ENCODE assay signal across 8 cellular contexts in the genomic region with DNA sequence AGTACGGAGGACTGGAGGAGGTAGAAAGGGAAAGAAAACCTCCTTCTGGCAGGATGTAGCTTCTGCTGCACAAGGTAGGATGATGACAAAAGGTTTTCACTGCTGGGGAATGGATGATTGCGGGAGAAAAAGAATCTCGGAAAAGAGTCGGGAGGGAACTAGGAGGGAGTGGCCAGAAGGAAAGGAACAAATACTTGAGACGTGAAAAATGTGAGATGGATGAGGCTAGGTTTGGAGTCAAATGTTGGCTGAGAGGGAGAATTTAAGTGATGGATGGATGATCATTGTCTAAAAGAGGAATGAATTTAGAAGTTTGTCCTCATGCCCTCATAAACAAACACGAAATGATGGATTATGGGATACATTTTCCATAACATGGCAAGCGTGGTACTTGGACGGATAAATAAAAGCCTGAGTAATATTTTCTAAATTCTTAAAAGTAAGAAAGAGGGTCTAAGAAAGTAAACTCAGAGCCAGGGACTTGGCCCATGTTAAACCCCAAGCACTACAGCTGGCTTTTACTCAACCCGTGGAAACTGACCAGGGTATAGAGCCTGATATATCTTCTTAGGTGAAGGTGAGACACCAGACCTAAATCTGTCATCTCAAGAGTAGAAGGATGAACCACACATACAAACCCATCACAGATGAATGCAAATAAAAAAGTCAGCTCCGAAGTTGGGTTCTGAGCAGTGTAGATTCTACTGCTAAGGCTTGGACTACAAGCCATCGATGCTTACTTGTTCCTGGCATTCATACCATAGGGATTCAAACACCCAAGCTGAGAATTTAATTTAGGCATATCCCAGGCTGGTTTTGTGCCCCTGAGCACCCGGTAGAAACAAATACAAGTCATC.
A peak's percentile ranks its signal among the peaks of the same experiment; 100 is the strongest.
DNase-seq lines count a peak whose midpoint lies in the region; ATAC-seq and TF ChIP-seq lines count a peak whose summit lies in the region.

No MANE protein-coding gene starts in this region.

- H3K9me3 Mint-ChIP-seq in activated naive CD4-positive, alpha-beta T cell treated with anti-CD3 and anti-CD28 coated beads, Interleukin-2, amount 10 ng/mL, durations not matched to agents 7 days and 5 days: no peaks in the 10 kb centered on the region

- H3K27ac ChIP-seq in mammary epithelial cell (ENCODE audit: insufficient read depth, low read depth, low read length) (peak overlapping the region; percentile 89), vagina (peak overlapping the region; percentile 73)

- H3K4me1 Mint-ChIP-seq in activated naive CD4-positive, alpha-beta T cell treated with anti-CD3 and anti-CD28 coated beads, Interleukin-2, amount 10 ng/mL, durations not matched to agents 7 days and 5 days: peaks cover 55% of the 10 kb centered on the region

- in situ Hi-C loops in mammary epithelial cell (cut with MboI; ENCODE audit: low sequenced_read_pairs in 2 of 2): loop anchor here in 1 of 2 donors (5.0 to 25.0 kb wide), 2 partner anchors 37 to 978 kb away; a partner anchor contains a TSS

- no peaks in the 10 kb centered on the region for H3K36me3 ChIP-seq in mammary epithelial cell (ENCODE audit: insufficient read depth, low read length)
- H3K36me3 ChIP-seq in vagina: no peaks in the 10 kb centered on the region

- no peaks in the 10 kb centered on the region for H4K20me1 ChIP-seq in mammary epithelial cell (ENCODE audit: insufficient read depth, low read length)

- 13% methylated on average over 12 of the region's 12 CpGs for WGBS in mammary epithelial cell (ENCODE audit: low coverage, missing lambda C conversion rate)

- CTCF ChIA-PET in activated naive CD4-positive, alpha-beta T cell treated with anti-CD3 and anti-CD28 coated beads, Interleukin-2, amount 10 ng/mL, durations not matched to agents 7 days and 5 days (lab: Charles Lee): interaction anchor here (0.7 to 2.1 kb wide), 6 partner anchors 13 to 96 kb away, joined by 3 to 5 read pairs (median 4); a partner anchor contains a TSS
- CTCF ChIA-PET in mammary epithelial cell (lab: Charles Lee; ENCODE audit: low non-redundant PET): interaction anchor here (0.6 to 0.7 kb wide), 2 partner anchors 23 to 1843 kb away, joined by 4 to 11 read pairs; no protein-coding TSS in a partner anchor

- no peak for TF ChIP-seq POLR2A in vagina (IDR thresholded peaks at IDR 0.05)

- H2AFZ ChIP-seq in mammary epithelial cell (ENCODE audit: low read depth, low read length): peak overlapping the region; percentile 14

- H3K9ac ChIP-seq in mammary epithelial cell (ENCODE audit: insufficient read depth, low read length): peak overlapping the region; percentile 87

- H3K36me3 Mint-ChIP-seq in activated naive CD4-positive, alpha-beta T cell treated with anti-CD3 and anti-CD28 coated beads, Interleukin-2, amount 10 ng/mL, durations not matched to agents 7 days and 5 days: peaks cover 41% of the 10 kb centered on the region

- no peak for ATAC-seq in HG03521 (IDR thresholded peaks at IDR 0.05; ENCODE audit: unreplicated experiment)
- no peak for ATAC-seq in HG02763 (IDR thresholded peaks at IDR 0.05; ENCODE audit: unreplicated experiment)

- H3K4me1 ChIP-seq in mammary epithelial cell (ENCODE audit: insufficient read depth, low read length) (peaks cover 12% of the 10 kb centered on the region), vagina (peaks cover 28% of the 10 kb centered on the region)

- dilution Hi-C loops in mammary epithelial cell (cut with HindIII; ENCODE audit: low sequenced_read_pairs): loop anchor here (5.0 kb wide), 1 partner anchor 38 kb away; a partner anchor contains a TSS

- BruUV-seq in mammary epithelial cell (replicated peaks; lab: Mats Ljungman, UMichigan): no TSS peak

- TF ChIP-seq CTCF in mammary epithelial cell (conservative IDR thresholded peaks at IDR 0.05 in 1 of 2, IDR thresholded peaks at IDR 0.05 in 1 of 2; ENCODE audit: extremely low read depth in 1 of 2, insufficient read depth in 1 of 2, low read depth in 1 of 2, low read length in 2 of 2): no peak
- no peak for TF ChIP-seq CTCF in vagina (IDR thresholded peaks at IDR 0.05)

- no peak for DNase-seq in activated naive CD4-positive, alpha-beta T cell treated with anti-CD3 and anti-CD28 coated beads, Interleukin-2, amount 10 ng/mL, durations not matched to agents 7 days and 5 days
- no peak for DNase-seq in activated naive CD4-positive, alpha-beta T cell treated with anti-CD3 and anti-CD28 coated beads, Interleukin-2, amount 50 U/mL, for 16 hours
- DNase-seq in NCI-H69 (lab: John Stamatoyannopoulos, UW) (peak; percentile 60), mammary epithelial cell (peak; percentile 63), medulla oblongata (ENCODE audit: extremely low spot score) (peak; percentile 30), vagina (ENCODE audit: extremely low spot score in 2 of 2) (no peak)

- peaks cover 18% of the 10 kb centered on the region for H3K27me3 Mint-ChIP-seq in activated naive CD4-positive, alpha-beta T cell treated with anti-CD3 and anti-CD28 coated beads, Interleukin-2, amount 10 ng/mL, durations not matched to agents 7 days and 5 days

- no peaks in the 10 kb centered on the region for H3K27me3 ChIP-seq in mammary epithelial cell (ENCODE audit: insufficient read depth, low read length)
- H3K27me3 ChIP-seq in vagina: no peaks in the 10 kb centered on the region

- peak overlapping the region; percentile 73 for H3K4me2 ChIP-seq in mammary epithelial cell (ENCODE audit: insufficient read depth, low read depth, low read length)

- peak overlapping the region; percentile 94 for H3K4me3 Mint-ChIP-seq in activated naive CD4-positive, alpha-beta T cell treated with anti-CD3 and anti-CD28 coated beads, Interleukin-2, amount 10 ng/mL, durations not matched to agents 7 days and 5 days

- intact Hi-C loops in mammary epithelial cell (cut with micrococcal nuclease) (loop anchor here (1.0 to 2.0 kb wide), 2 partner anchors 13 to 133 kb away; a partner anchor contains a TSS), vagina (cut with DNase I) (loop anchor here (10.0 kb wide), 1 partner anchor 55 kb away; a partner anchor contains a TSS)

- H3K27ac Mint-ChIP-seq in activated naive CD4-positive, alpha-beta T cell treated with anti-CD3 and anti-CD28 coated beads, Interleukin-2, amount 10 ng/mL, durations not matched to agents 7 days and 5 days: peak overlapping the region; percentile 98

- peaks cover 23% of the 10 kb centered on the region for H3K79me2 ChIP-seq in mammary epithelial cell (ENCODE audit: insufficient read depth, low read length)

- peak overlapping the region; percentile 64 to 67 (median 66) for H3K4me3 ChIP-seq in mammary epithelial cell (replicated peaks in 1 of 3; ENCODE audit: insufficient read depth in 1 of 3, low read depth in 2 of 3, low read length in 3 of 3)
- peak overlapping the region; percentile 72 for H3K4me3 ChIP-seq in vagina

- H3K9me3 ChIP-seq in mammary epithelial cell (replicated peaks; ENCODE audit: insufficient read depth, low read length): no peaks in the 10 kb centered on the region
- H3K9me3 ChIP-seq in vagina: no peaks in the 10 kb centered on the region

Comparison
In these comparisons a context has a peak if more than half of its experiments do, and no peak if none do; other contexts are left out.
1. DNase-seq: peak in NCI-H69 (single experiment), mammary epithelial cell (single experiment) and medulla oblongata (single experiment); none in activated naive CD4-positive, alpha-beta T cell treated with anti-CD3 and anti-CD28 coated beads, Interleukin-2, amount 10 ng/mL, durations not matched to agents 7 days and 5 days (single experiment), activated naive CD4-positive, alpha-beta T cell treated with anti-CD3 and anti-CD28 coated beads, Interleukin-2, amount 50 U/mL, for 16 hours (single experiment) and vagina (0 of 2).